In the genomic region with DNA sequence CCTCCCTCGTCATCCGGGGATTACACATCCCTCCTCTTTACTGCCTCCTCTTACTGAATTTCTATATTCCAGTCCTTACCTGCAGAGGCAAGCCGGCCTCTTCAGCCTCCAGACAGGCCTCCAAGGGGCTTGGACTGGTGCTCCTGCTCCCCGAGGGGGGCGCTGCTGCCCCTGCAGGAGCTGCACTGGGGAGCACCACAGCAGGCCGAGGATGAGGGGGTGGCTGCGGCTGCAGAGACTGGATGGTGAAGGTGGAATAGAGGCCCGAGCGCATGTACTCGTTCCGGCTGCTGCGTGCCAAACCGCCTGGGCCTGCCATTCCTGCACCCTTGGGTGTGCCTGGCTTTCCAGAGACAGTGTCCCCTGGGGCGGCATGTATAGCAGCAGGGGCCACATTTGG, we compare ENCODE assay signal across 21 cellular contexts. TPM values are rescaled to one million over a fixed set of nuclear protein-coding genes. Genes with fewer than 3 reads are reported as not detected.
"Had no signal": no experiment of that assay in that cellular context is flagged by ENCODE, and none has a peak within 500 bp of the region (broad histone marks: within the 10 kb centered on the region; RNA-seq: fewer than 3 reads in every experiment).

No MANE protein-coding gene starts in this region.

- H3K9me3 Mint-ChIP-seq: activated CD4-positive, alpha-beta memory T cell treated with anti-CD3 and anti-CD28 coated beads, Interleukin-2, amount 10 ng/mL, durations not matched to agents 7 days and 5 days; activated naive CD8-positive, alpha-beta T cell treated with anti-CD3 and anti-CD28 coated beads, Interleukin-2, amount 10 ng/mL, durations not matched to agents 7 days and 5 days had no signal

- DNase-seq: activated CD4-positive, alpha-beta memory T cell treated with anti-CD3 and anti-CD28 coated beads, Interleukin-2, amount 10 ng/mL, durations not matched to agents 7 days and 5 days; activated CD4-positive, CD25-positive, alpha-beta regulatory T cell; activated naive CD8-positive, alpha-beta T cell treated with anti-CD3 and anti-CD28 coated beads, Interleukin-2, amount 10 ng/mL, durations not matched to agents 7 days and 5 days; activated T-cell treated with anti-CD3 and anti-CD28 coated beads for 4 hours; activated T-cell treated with anti-CD3 and anti-CD28 coated beads, Interleukin-2, amount 50 U/mL, for 48 hours; aorta; Karpas-422; MM.1S; NCI-H1105; NCI-H1436; NCI-H1694 treated with DMSO at 0.1 percent for 48 hours; NCI-H2029 treated with DMSO at 0.1 percent for 48 hours; NCI-H345; NCI-H510A; NCI-H526 treated with DMSO at 0.1 percent for 48 hours; NCI-H82; SIG-M5; T-helper 17 cell had no signal

- H3K4me3 ChIP-seq: SK-N-MC had no signal

- H3K27ac ChIP-seq: SK-N-MC, VCaP had no signal

- H3K27me3 Mint-ChIP-seq: activated CD4-positive, alpha-beta memory T cell treated with anti-CD3 and anti-CD28 coated beads, Interleukin-2, amount 10 ng/mL, durations not matched to agents 7 days and 5 days; activated naive CD8-positive, alpha-beta T cell treated with anti-CD3 and anti-CD28 coated beads, Interleukin-2, amount 10 ng/mL, durations not matched to agents 7 days and 5 days; T-helper 17 cell had no signal

- ATAC-seq: T-helper 17 cell had no signal

RNA-seq across cellular contexts. Expression of a gene that starts 19.2 kb away (rescaled TPM):
- total RNA-seq: OCI-LY7 had no signal

RNA-seq across cellular contexts. Expression of a gene that starts 56.6 kb away (rescaled TPM):
- total RNA-seq: OCI-LY7 had no signal
